8 cellular contexts compared by ENCODE assay signal in the genomic region with DNA sequence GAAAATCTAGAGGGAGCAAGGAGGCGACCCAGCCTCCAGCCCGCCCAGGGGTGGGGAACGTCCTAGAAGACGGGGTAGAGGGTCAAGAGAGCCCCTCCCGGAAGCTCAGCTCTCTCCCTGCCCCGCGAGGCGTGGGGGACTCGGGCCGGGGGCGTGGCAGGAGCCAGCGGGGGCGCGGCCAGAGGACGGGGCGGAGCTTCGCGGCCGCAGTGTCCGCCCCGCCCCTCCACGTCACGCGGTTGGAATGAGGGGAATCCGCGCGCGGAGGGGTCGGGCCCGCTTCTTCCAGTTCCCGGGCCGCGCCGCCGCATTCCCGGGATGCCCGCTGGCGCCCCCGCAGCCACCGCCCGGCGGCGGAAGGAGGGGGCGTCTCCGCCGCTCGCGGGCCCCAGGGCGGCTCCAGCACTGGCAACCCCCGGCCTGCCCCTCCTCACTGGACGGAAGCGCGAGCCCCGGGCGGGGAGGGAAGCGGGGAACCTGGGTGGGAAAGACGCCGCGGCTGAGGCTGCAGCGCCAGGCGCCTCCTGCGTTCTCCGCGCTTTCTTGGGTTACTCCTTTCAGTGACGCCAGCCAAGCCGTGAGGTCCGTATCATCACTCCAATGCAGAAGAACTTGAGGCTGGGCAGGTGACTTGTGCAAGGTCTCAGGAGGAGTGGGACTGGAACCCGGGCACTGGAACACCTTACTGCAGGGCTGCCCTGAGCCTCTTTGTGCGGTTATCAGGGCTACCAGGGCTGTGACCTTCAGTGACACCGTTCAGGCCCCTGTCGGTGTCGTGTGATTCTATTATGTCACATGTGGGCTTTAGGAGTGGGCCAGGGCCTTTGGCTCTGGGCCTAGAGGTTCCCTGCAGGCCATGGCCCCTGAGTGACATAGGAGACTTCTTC. TPM values are rescaled to one million over a fixed set of nuclear protein-coding genes. Genes with fewer than 3 reads are reported as not detected.
A peak's percentile ranks its signal among the peaks of the same experiment; 100 is the strongest.
DNase-seq lines count a peak whose midpoint lies in the region; ATAC-seq and TF ChIP-seq lines count a peak whose summit lies in the region.

No MANE protein-coding gene starts in this region.

- no peak for TF ChIP-seq CTCF in CD4-positive, alpha-beta T cell (IDR thresholded peaks at IDR 0.05)
- TF ChIP-seq CTCF in epithelial cell of proximal tubule (conservative IDR thresholded peaks at IDR 0.05; ENCODE audit: low read depth, low read length) = no peak

- H3K9me3 Mint-ChIP-seq in CD4-positive, alpha-beta T cell = no peaks in the 10 kb centered on the region
- no peaks in the 10 kb centered on the region for H3K9me3 Mint-ChIP-seq in activated T-cell treated with anti-CD3 and anti-CD28 coated beads, Interleukin-2, amount 50 U/mL, for 4 hours

- H3K4me1 ChIP-seq in mononuclear cell (ENCODE audit: insufficient read depth, low read length) = peaks cover 53% of the 10 kb centered on the region

- H3K27ac Mint-ChIP-seq in CD4-positive, alpha-beta T cell = peak overlapping the region; percentile 91

- POLR2A ChIA-PET in CD4-positive, alpha-beta T cell (lab: Charles Lee) = interaction anchor here (0.6 to 2.9 kb wide), 10 partner anchors 10 to 231 kb away, joined by 3 to 36 read pairs (median 4); a partner anchor contains a TSS

- H3K4me3 ChIP-seq in H7 (ENCODE audit: insufficient read depth, low read depth, low read length) = peak overlapping the region; percentile 57
- peak overlapping the region; percentile 52 for H3K4me3 ChIP-seq in epithelial cell of proximal tubule (ENCODE audit: low read depth, low read length)
- H3K4me3 ChIP-seq in mononuclear cell (ENCODE audit: low read length) = peak overlapping the region; percentile 42

- peak; percentile 40 to 78 (median 62) for DNase-seq in CD4-positive, alpha-beta T cell
- DNase-seq in H7 (peak; percentile 96), NOMO-1 treated with DMSO at 0.1 percent for 48 hours (lab: John Stamatoyannopoulos, UW; ENCODE audit: unreplicated experiment) (peak; percentile 56), epithelial cell of proximal tubule (ENCODE audit: low read depth) (no peak)
- peak; percentile 68 for DNase-seq in activated T-cell treated with anti-CD3 and anti-CD28 coated beads, Interleukin-2, amount 50 U/mL, for 4 hours
- DNase-seq in stimulated activated CD8-positive, alpha-beta memory T cell treated with anti-CD3 and anti-CD28 coated beads, Interleukin-15, amount 100 ng/mL, for 48 hours (ENCODE audit: low read depth in 2 of 2) = peak; percentile 46 to 51
- no peak for DNase-seq in NK-92 treated with Interleukin-12 subunit alpha and Interleukin-12 subunit beta, amount 100 ng/mL, for 24 hours (lab: John Stamatoyannopoulos, UW)

- ATAC-seq in CD4-positive, alpha-beta T cell (ENCODE audit: poor library complexity) = peak; percentile 34
- peak; percentile 14 to 19 for ATAC-seq in activated T-cell treated with anti-CD3 and anti-CD28 coated beads, Interleukin-2, amount 50 U/mL, for 4 hours

- no peaks in the 10 kb centered on the region for H3K9me3 ChIP-seq in CD4-positive, alpha-beta T cell (ENCODE audit: control insufficient read depth, low read length)
- no peaks in the 10 kb centered on the region for H3K9me3 ChIP-seq in mononuclear cell (ENCODE audit: low read depth, low read length)

- no peaks in the 10 kb centered on the region for H3K27me3 Mint-ChIP-seq in CD4-positive, alpha-beta T cell
- H3K27me3 Mint-ChIP-seq in activated T-cell treated with anti-CD3 and anti-CD28 coated beads, Interleukin-2, amount 50 U/mL, for 4 hours (ENCODE audit: low read depth) = no peaks in the 10 kb centered on the region

- peaks cover 46% of the 10 kb centered on the region for H3K4me1 Mint-ChIP-seq in CD4-positive, alpha-beta T cell (ENCODE audit: low read depth)
- peaks cover 40% of the 10 kb centered on the region for H3K4me1 Mint-ChIP-seq in activated T-cell treated with anti-CD3 and anti-CD28 coated beads, Interleukin-2, amount 50 U/mL, for 4 hours (ENCODE audit: low read depth)

- CTCF ChIA-PET in CD4-positive, alpha-beta T cell (lab: Charles Lee) = interaction anchor here (1.0 to 2.9 kb wide), 2 partner anchors 28 to 123 kb away, joined by 3 to 12 read pairs; a partner anchor contains a TSS

- H3K36me3 Mint-ChIP-seq in CD4-positive, alpha-beta T cell (ENCODE audit: low read depth) = peaks cover 5% of the 10 kb centered on the region
- no peaks in the 10 kb centered on the region for H3K36me3 Mint-ChIP-seq in activated T-cell treated with anti-CD3 and anti-CD28 coated beads, Interleukin-2, amount 50 U/mL, for 4 hours (ENCODE audit: insufficient read depth)

- H3K27me3 ChIP-seq in CD4-positive, alpha-beta T cell (ENCODE audit: control insufficient read depth, insufficient read depth, low read length) = no peaks in the 10 kb centered on the region
- H3K27me3 ChIP-seq in H7 (ENCODE audit: control insufficient read depth, insufficient read depth, low read length) (peaks cover 4% of the 10 kb centered on the region; the same call in 1 of the 2 replicates), mononuclear cell (ENCODE audit: insufficient read depth, low read length) (peaks cover 14% of the 10 kb centered on the region)

- intact Hi-C loops in CD4-positive, alpha-beta T cell (cut with DNase I, micrococcal nuclease) = loop anchor here in 1 of 2 experiments (2.0 kb wide), 1 partner anchor 75 kb away; a partner anchor contains a TSS

- no peaks in the 10 kb centered on the region; the same call in 1 of the 2 replicates for H3K36me3 ChIP-seq in H7 (replicated peaks; ENCODE audit: control insufficient read depth, insufficient read depth, low read length)

- H3K27ac ChIP-seq in CD4-positive, alpha-beta T cell (ENCODE audit: low read depth, low read length) = peak overlapping the region; percentile 35

- peak overlapping the region; percentile 88 for H3K4me3 Mint-ChIP-seq in CD4-positive, alpha-beta T cell
- H3K4me3 Mint-ChIP-seq in activated T-cell treated with anti-CD3 and anti-CD28 coated beads, Interleukin-2, amount 50 U/mL, for 4 hours = peak overlapping the region; percentile 80

RNA-seq across cellular contexts. Expression of a gene that starts 4.3 kb away (rescaled TPM):
- 10 to 100 TPM; 21.0 to 24.7 TPM for total RNA-seq in CD4-positive, alpha-beta T cell
- 55.9 and 62.6 TPM in 2 replicates for total RNA-seq in H7 (2014; rRNA removed; shearing (Covaris generic))
- total RNA-seq in activated T-cell treated with anti-CD3 and anti-CD28 coated beads, Interleukin-2, amount 50 U/mL, for 4 hours = 10 to 100 TPM; 16.7 to 34.5 (median 18.3) TPM
- total RNA-seq in epithelial cell of proximal tubule (94.7 and 120 TPM in 2 replicates), mononuclear cell (12.1 TPM)

RNA-seq across cellular contexts. Expression of a gene that starts 28.2 kb away (rescaled TPM):
- total RNA-seq in CD4-positive, alpha-beta T cell = 100 to 1,000 TPM; 199 to 207 TPM
- total RNA-seq in H7 (2014; rRNA removed; shearing (Covaris generic)) = 17.6 and 20.7 TPM in 2 replicates
- total RNA-seq in activated T-cell treated with anti-CD3 and anti-CD28 coated beads, Interleukin-2, amount 50 U/mL, for 4 hours = 10 to 100 TPM; 21.6 to 30.0 (median 22.8) TPM
- total RNA-seq in epithelial cell of proximal tubule (10.7 and 27.3 TPM in 2 replicates), mononuclear cell (102 TPM)

RNA-seq across cellular contexts. Expression of a gene that starts 32.1 kb away (rescaled TPM):
- 10 to 100 TPM; 13.6 to 14.5 TPM for total RNA-seq in CD4-positive, alpha-beta T cell
- total RNA-seq in H7 (2014; rRNA removed; shearing (Covaris generic)) = 60.5 and 68.4 TPM in 2 replicates
- total RNA-seq in activated T-cell treated with anti-CD3 and anti-CD28 coated beads, Interleukin-2, amount 50 U/mL, for 4 hours = 10 to 100 TPM; 21.0 to 22.4 (median 22.0) TPM
- total RNA-seq in epithelial cell of proximal tubule (57.1 and 82.8 TPM in 2 replicates), mononuclear cell (20.0 TPM)

Comparison
In these comparisons a context has a peak if more than half of its experiments do, and no peak if none do; other contexts are left out.
1. DNase-seq: peak in CD4-positive, alpha-beta T cell (10 of 10), H7 (single experiment), NOMO-1 treated with DMSO at 0.1 percent for 48 hours (single experiment), activated T-cell treated with anti-CD3 and anti-CD28 coated beads, Interleukin-2, amount 50 U/mL, for 4 hours (single experiment) and stimulated activated CD8-positive, alpha-beta memory T cell treated with anti-CD3 and anti-CD28 coated beads, Interleukin-15, amount 100 ng/mL, for 48 hours (2 of 2); none in epithelial cell of proximal tubule (single experiment) and NK-92 treated with Interleukin-12 subunit alpha and Interleukin-12 subunit beta, amount 100 ng/mL, for 24 hours (single experiment).
2. Peak in every context shown above with its lines, with median percentiles within 50 percentile points of each other: H3K4me3 ChIP-seq.